Comparison of ENCODE assay signal across 1 cellular context in genomic region chr2:14967739-14968138, GRCh38.
TF ChIP-seq lines count a peak whose summit lies in the region.

No MANE protein-coding gene starts in this region.

TF ChIP-seq in GM23338, 12 proteins besides CTCF, POLR2A, EP300 and RAD21 (continued from another document):
- TF ChIP-seq ZNF462 (CRISPR knock-in tag; IDR thresholded peaks at IDR 0.05) (no peak), EZH2 (IDR thresholded peaks at IDR 0.05; ENCODE audit: low read depth, unreplicated experiment) (no peak), CREB1 (CRISPR knock-in tag; IDR thresholded peaks at IDR 0.05; ENCODE audit: low read depth) (no peak), NANOG (IDR thresholded peaks at IDR 0.05; ENCODE audit: borderline replicate concordance) (no peak)
